13 cellular contexts compared by ENCODE assay signal in the genomic region with DNA sequence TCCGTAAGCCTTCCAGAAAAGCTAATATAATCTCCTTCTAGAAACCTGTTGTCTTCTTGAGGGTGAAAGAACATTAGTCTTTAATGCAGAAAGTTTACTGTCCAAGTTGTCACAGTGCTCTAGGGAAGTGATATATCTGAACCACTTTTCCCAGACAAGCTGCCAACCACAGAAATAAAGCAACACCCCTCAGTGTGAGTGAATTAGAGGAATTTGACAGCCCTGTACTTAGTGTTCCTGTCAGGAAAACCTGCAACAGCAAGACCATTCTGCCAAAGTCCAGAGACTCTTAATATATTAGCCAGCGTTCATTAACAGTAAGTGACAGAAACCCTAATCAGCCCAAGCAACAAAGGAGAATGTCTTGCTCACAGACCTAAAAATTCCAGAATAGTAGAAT.
DNase-seq lines count a peak whose midpoint lies in the region; ATAC-seq and TF ChIP-seq lines count a peak whose summit lies in the region.
"Had no signal": no experiment of that assay in that cellular context is flagged by ENCODE, and none has a peak within 500 bp of the region (broad histone marks: within the 10 kb centered on the region; RNA-seq: fewer than 3 reads in every experiment).

No MANE protein-coding gene starts in this region.

- 57 to 78% (median 73%) methylated on average over 2 of the region's 2 CpGs for WGBS in heart left ventricle, 4 donors

- intact Hi-C loops in heart left ventricle (cut with DNase I) (loop anchor here in 1 of 10 donors (5.0 kb wide), 1 partner anchor 380 kb away; no protein-coding TSS in a partner anchor), gastrocnemius medialis (cut with DNase I; ENCODE audit: low total_unique reads) (no loop called here)

- no peaks in the 10 kb centered on the region for H3K9me3 ChIP-seq in heart left ventricle
- no peaks in the 10 kb centered on the region for H3K9me3 ChIP-seq in right atrium auricular region
- no peaks in the 10 kb centered on the region for H3K9me3 ChIP-seq in gastrocnemius medialis
- H3K9me3 ChIP-seq: BE2C had no signal

- H3K27ac ChIP-seq in heart left ventricle (peak overlapping the region in 5 of 12 donors; percentile 0 to 46 (median 16)), right atrium auricular region (peak overlapping the region; percentile 48 to 86), gastrocnemius medialis (no peak overlapping the region)
- H3K27ac ChIP-seq: C4-2B had no signal

- DNase-seq in chondrocyte (ENCODE audit: low spot score) (no peak), heart left ventricle (no peak), right atrium auricular region (ENCODE audit: low spot score) (no peak), ecto neural progenitor cell (ENCODE audit: low spot score) (no peak), NCI-H524 (lab: John Stamatoyannopoulos, UW) (no peak), gastrocnemius medialis (no peak)
- no peak for DNase-seq in activated CD4-positive, alpha-beta T cell treated with anti-CD3 and anti-CD28 coated beads for 48 hours
- DNase-seq: BE2C; CD4-positive, alpha-beta memory T cell; DMS79; H9 had no signal

- peaks cover 1% of the 10 kb centered on the region for H3K36me3 Mint-ChIP-seq in chondrocyte (ENCODE audit: low read depth)

- in situ Hi-C loops in gastrocnemius medialis (cut with MboI; ENCODE audit: low sequenced_read_pairs in 4 of 4), result no loop called here

- H3K27me3 Mint-ChIP-seq in chondrocyte (ENCODE audit: low read depth), result no peaks in the 10 kb centered on the region
- H3K27me3 Mint-ChIP-seq: CD4-positive, alpha-beta memory T cell had no signal

- H3K9me3 Mint-ChIP-seq in chondrocyte (ENCODE audit: low read depth), result no peaks in the 10 kb centered on the region
- H3K9me3 Mint-ChIP-seq: CD4-positive, alpha-beta memory T cell; GM23338; H9 had no signal

- TF ChIP-seq CTCF in chondrocyte (IDR thresholded peaks at IDR 0.05) (no peak), heart left ventricle (IDR thresholded peaks at IDR 0.05) (no peak), right atrium auricular region (IDR thresholded peaks at IDR 0.05) (no peak), gastrocnemius medialis (IDR thresholded peaks at IDR 0.05 in 4 of 5, conservative IDR thresholded peaks at IDR 0.05 in 1 of 5) (no peak)

- H3K36me3 ChIP-seq in heart left ventricle (peaks cover 0 to 12% (median 4%) of the 10 kb centered on the region in 9 donors), right atrium auricular region (no peaks in the 10 kb centered on the region), gastrocnemius medialis (no peaks in the 10 kb centered on the region)
- H3K36me3 ChIP-seq: BE2C had no signal

- TF ChIP-seq POLR2A in heart left ventricle (IDR thresholded peaks at IDR 0.05) (no peak), gastrocnemius medialis (IDR thresholded peaks at IDR 0.05) (no peak)

- no peak overlapping the region for H3K4me3 Mint-ChIP-seq in chondrocyte (ENCODE audit: unreplicated experiment)
- H3K4me3 Mint-ChIP-seq: CD4-positive, alpha-beta memory T cell; GM23338; H9 had no signal

- H3K27me3 ChIP-seq in heart left ventricle (no peaks in the 10 kb centered on the region), right atrium auricular region (no peaks in the 10 kb centered on the region), gastrocnemius medialis (no peaks in the 10 kb centered on the region)
- H3K27me3 ChIP-seq: BE2C had no signal

- H3K27ac Mint-ChIP-seq in chondrocyte (ENCODE audit: unreplicated experiment), result peak overlapping the region; percentile 41
- H3K27ac Mint-ChIP-seq: GM23338, H9 had no signal

- H3K4me1 ChIP-seq in heart left ventricle (peaks cover 0 to 17% (median 0%) of the 10 kb centered on the region in 12 donors), right atrium auricular region (peaks cover 0 to 49% of the 10 kb centered on the region in 2 donors), gastrocnemius medialis (no peaks in the 10 kb centered on the region)
- H3K4me1 ChIP-seq: BE2C had no signal

- peaks cover 23% of the 10 kb centered on the region for H3K4me1 Mint-ChIP-seq in chondrocyte (ENCODE audit: low read depth)
- H3K4me1 Mint-ChIP-seq: GM23338 had no signal

- peak; percentile 72 to 82 (median 77) for ATAC-seq in heart left ventricle
- ATAC-seq in gastrocnemius medialis, result no peak
- ATAC-seq: GM23338 had no signal

- H3K4me3 ChIP-seq in heart left ventricle (no peak overlapping the region), right atrium auricular region (no peak overlapping the region), gastrocnemius medialis (no peak overlapping the region)
- H3K4me3 ChIP-seq: GM23338 had no signal

Comparison
In these comparisons a context has a peak if more than half of its experiments do, and no peak if none do; other contexts are left out.
1. ATAC-seq: peak in heart left ventricle (4 of 4); none in gastrocnemius medialis (0 of 2).
2. H3K27ac ChIP-seq: peak in right atrium auricular region (2 of 2); none in gastrocnemius medialis (0 of 4).